23 cellular contexts compared by ENCODE assay signal in genomic region chr6:163187201-163187600, GRCh38.
"Had no signal": no experiment of that assay in that cellular context is flagged by ENCODE, and none has a peak within 500 bp of the region (broad histone marks: within the 10 kb centered on the region; RNA-seq: fewer than 3 reads in every experiment).

No MANE protein-coding gene starts in this region.

- H3K4me3 ChIP-seq: coronary artery, gastroesophageal sphincter, heart left ventricle, hepatocyte, lower lobe of right lung, pancreas, right lobe of liver, smooth muscle cell, testis, tibial artery had no signal

- H3K27ac ChIP-seq: coronary artery, foreskin keratinocyte, gastroesophageal sphincter, heart left ventricle, hepatocyte, lower lobe of right lung, neutrophil, pancreas, right lobe of liver, testis, tibial artery had no signal

- DNase-seq: effector CD4-positive, alpha-beta T cell; foreskin keratinocyte; heart left ventricle; left ventricle myocardium superior; lower lobe of right lung; naive thymus-derived CD8-positive, alpha-beta T cell; nephron progenitor cell; pancreas; right lobe of liver; stimulated activated CD4-positive, alpha-beta T cell treated with anti-CD3 and anti-CD28 coated beads, Interleukin-12 subunit alpha, Interleukin-12 subunit beta, amount 100 ng/mL, for 4 hours; stimulated activated CD4-positive, alpha-beta T cell treated with anti-CD3 and anti-CD28 coated beads, Interleukin-1b, Interleukin-23, amount 100 ng/mL, for 48 hours; stimulated activated CD4-positive, alpha-beta T cell treated with anti-CD3 and anti-CD28 coated beads, Interleukin-4, amount 100 ng/mL, for 1 hour; stimulated activated CD8-positive, alpha-beta memory T cell treated with anti-CD3 and anti-CD28 coated beads, Interleukin-4, amount 100 ng/mL, for 48 hours; stimulated activated naive CD4-positive, alpha-beta T cell; stimulated activated naive CD8-positive, alpha-beta T cell treated with anti-CD3 and anti-CD28 coated beads, Interleukin-15, amount 100 ng/mL, for 72 hours; testis; tibial artery had no signal

- H3K27me3 ChIP-seq: foreskin keratinocyte, gastroesophageal sphincter, heart left ventricle, hepatocyte, pancreas, right lobe of liver, testis had no signal

- ATAC-seq: esophagus mucosa; foreskin keratinocyte; gastroesophageal sphincter; heart left ventricle; left ventricle myocardium superior; naive thymus-derived CD8-positive, alpha-beta T cell; pancreas; right lobe of liver had no signal
